ENCODE assay signal across 12 cellular contexts in genomic region chr7:46534593-46535271, GRCh38.
DNase-seq lines count a peak whose midpoint lies in the region; ATAC-seq and TF ChIP-seq lines count a peak whose summit lies in the region.
"Had no signal": no experiment of that assay in that cellular context is flagged by ENCODE, and none has a peak within 500 bp of the region (broad histone marks: within the 10 kb centered on the region; RNA-seq: fewer than 3 reads in every experiment).

No MANE protein-coding gene starts in this region.

- no peaks in the 10 kb centered on the region for H3K36me3 Mint-ChIP-seq in nephron (ENCODE audit: low read depth)
- H3K36me3 Mint-ChIP-seq: activated CD8-positive, alpha-beta memory T cell treated with anti-CD3 and anti-CD28 coated beads, Interleukin-2, amount 10 ng/mL, durations not matched to agents 7 days and 5 days; IgD-negative memory B cell had no signal

- H3K9ac ChIP-seq in NT2/D1 (ENCODE audit: insufficient read length, low read depth), result no peak overlapping the region

- peaks cover 48% of the 10 kb centered on the region; the same call in 1 of the 2 replicates for H3K9me3 ChIP-seq in NT2/D1 (ENCODE audit: insufficient read depth, low read length)

- H3K9me3 Mint-ChIP-seq in nephron, result peaks cover 16% of the 10 kb centered on the region

- peak; percentile 36 for DNase-seq in AG10803 (ENCODE audit: low read depth)
- DNase-seq in NT2/D1 (ENCODE audit: low read depth, low spot score), result peak; percentile 95
- DNase-seq in fibroblast of mammary gland (ENCODE audit: low read depth), result peak; percentile 19
- no peak for DNase-seq in DMS 273 (lab: John Stamatoyannopoulos, UW; ENCODE audit: unreplicated experiment)
- DNase-seq in stimulated activated CD4-positive, alpha-beta T cell treated with anti-CD3 and anti-CD28 coated beads, Interleukin-4, amount 100 ng/mL, for 1 hour, result no peak
- DNase-seq: activated CD8-positive, alpha-beta memory T cell treated with anti-CD3 and anti-CD28 coated beads, Interleukin-2, amount 10 ng/mL, durations not matched to agents 7 days and 5 days; GF-D8; OCI-M1 had no signal

- H3K36me3 ChIP-seq in NT2/D1 (ENCODE audit: insufficient read depth, insufficient read length, low read length), result no peaks in the 10 kb centered on the region

- H3K27me3 Mint-ChIP-seq in nephron (ENCODE audit: low read depth), result no peaks in the 10 kb centered on the region
- H3K27me3 Mint-ChIP-seq: activated CD8-positive, alpha-beta memory T cell treated with anti-CD3 and anti-CD28 coated beads, Interleukin-2, amount 10 ng/mL, durations not matched to agents 7 days and 5 days; IgD-negative memory B cell had no signal

- ATAC-seq in HG03025 (IDR thresholded peaks at IDR 0.05; ENCODE audit: low FRiP score, unreplicated experiment) (no peak), HG03097 (IDR thresholded peaks at IDR 0.05; ENCODE audit: low FRiP score, unreplicated experiment) (no peak)
- ATAC-seq: activated CD8-positive, alpha-beta memory T cell treated with anti-CD3 and anti-CD28 coated beads, Interleukin-2, amount 10 ng/mL, durations not matched to agents 7 days and 5 days had no signal

- peaks cover 9% of the 10 kb centered on the region for H3K4me1 Mint-ChIP-seq in nephron
- H3K4me1 Mint-ChIP-seq: activated CD8-positive, alpha-beta memory T cell treated with anti-CD3 and anti-CD28 coated beads, Interleukin-2, amount 10 ng/mL, durations not matched to agents 7 days and 5 days; IgD-negative memory B cell had no signal

- peak overlapping the region; percentile 36 to 80 (median 78) for H3K27ac Mint-ChIP-seq in nephron
- H3K27ac Mint-ChIP-seq: activated CD8-positive, alpha-beta memory T cell treated with anti-CD3 and anti-CD28 coated beads, Interleukin-2, amount 10 ng/mL, durations not matched to agents 7 days and 5 days; IgD-negative memory B cell had no signal

- H3K4me3 ChIP-seq in AG10803 (ENCODE audit: low read length) (no peak overlapping the region), NT2/D1 (ENCODE audit: insufficient read length, low read depth) (no peak overlapping the region), fibroblast of mammary gland (ENCODE audit: control insufficient read depth, low read depth, low read length) (no peak overlapping the region)

- peaks cover 5% of the 10 kb centered on the region for H3K4me1 ChIP-seq in NT2/D1 (ENCODE audit: insufficient read depth, insufficient read length)

- no peak overlapping the region for H3K4me3 Mint-ChIP-seq in nephron
- H3K4me3 Mint-ChIP-seq: activated CD8-positive, alpha-beta memory T cell treated with anti-CD3 and anti-CD28 coated beads, Interleukin-2, amount 10 ng/mL, durations not matched to agents 7 days and 5 days had no signal

- peaks cover 3% of the 10 kb centered on the region for H3K27me3 ChIP-seq in NT2/D1 (ENCODE audit: insufficient read depth, insufficient read length)

- TF ChIP-seq CTCF in AG10803 (conservative IDR thresholded peaks at IDR 0.05; ENCODE audit: low read length), result no peak
- TF ChIP-seq CTCF in fibroblast of mammary gland (conservative IDR thresholded peaks at IDR 0.05; ENCODE audit: control insufficient read depth, insufficient read depth, low read depth, low read length), result no peak
- no peak for TF ChIP-seq CTCF in nephron (IDR thresholded peaks at IDR 0.05; ENCODE audit: unreplicated experiment in 3 of 3)

Comparison
In these comparisons a context has a peak if more than half of its experiments do, and no peak if none do; other contexts are left out.
1. DNase-seq: peak in AG10803 (single experiment), NT2/D1 (single experiment) and fibroblast of mammary gland (single experiment); none in DMS 273 (single experiment) and stimulated activated CD4-positive, alpha-beta T cell treated with anti-CD3 and anti-CD28 coated beads, Interleukin-4, amount 100 ng/mL, for 1 hour (single experiment).